Comparison of ENCODE assay signal across 8 cellular contexts in the genomic region with DNA sequence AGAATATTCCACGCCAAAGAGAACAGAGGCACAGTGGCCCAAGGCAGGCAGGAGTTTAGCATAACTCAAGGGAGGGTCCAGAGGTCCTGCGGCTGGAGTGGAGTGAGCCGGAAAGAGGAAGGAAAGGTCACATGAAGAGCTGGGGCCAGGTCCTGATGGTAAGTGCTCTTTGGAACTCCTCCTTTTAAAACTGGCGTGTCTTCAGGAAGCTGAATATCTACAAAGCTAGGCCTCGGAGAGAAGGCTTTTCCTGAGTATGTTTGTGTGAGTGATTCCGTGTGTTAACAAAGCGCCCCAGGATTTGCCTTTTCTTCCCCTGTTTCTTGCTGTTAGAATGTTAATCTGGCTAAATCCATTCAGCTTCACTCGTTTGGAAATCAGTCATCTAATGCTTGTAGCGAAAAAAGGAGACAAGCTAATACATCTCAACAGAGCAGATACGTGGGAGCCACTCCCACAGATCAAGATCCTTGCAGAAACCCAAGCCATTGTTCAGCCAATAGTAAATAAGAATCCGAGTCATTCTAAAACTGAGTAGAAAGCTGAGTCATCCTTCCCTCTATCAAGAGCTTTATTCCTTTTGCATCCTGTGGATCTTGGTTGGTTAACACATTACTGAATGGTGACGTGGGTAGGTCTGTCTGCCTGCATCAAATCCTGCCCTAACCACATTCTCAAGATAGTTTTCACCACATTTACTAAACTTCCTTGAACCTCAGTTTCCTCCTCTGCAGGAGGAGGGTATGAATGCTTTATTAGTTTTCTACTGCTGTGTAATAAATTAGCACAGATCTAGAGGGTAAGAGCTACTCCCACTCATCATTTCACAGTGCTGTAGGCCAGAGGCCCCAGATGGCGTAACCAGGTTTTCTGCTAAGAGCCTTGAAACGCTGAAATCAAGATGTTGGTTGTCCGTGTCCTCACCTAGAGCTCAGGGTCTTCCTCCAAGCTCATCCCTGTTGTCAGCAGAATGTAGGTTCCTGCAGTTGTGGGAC. TPM values are rescaled to one million over a fixed set of nuclear protein-coding genes. Genes with fewer than 3 reads are reported as not detected.
DNase-seq lines count a peak whose midpoint lies in the region; ATAC-seq and FAIRE-seq lines count a peak whose summit lies in the region.

No MANE protein-coding gene starts in this region.

- FAIRE-seq in urothelium cell line (lab: Jason Lieb, UNC), result peak; percentile 94

- DNase-seq in ELR (ENCODE audit: low read depth) (peak; percentile 97), SW480 (ENCODE audit: low spot score) (peak; percentile 69), cerebellar cortex (ENCODE audit: low spot score) (peak; percentile 81), medulla oblongata (ENCODE audit: extremely low spot score) (peak; percentile 41), urothelium cell line (ENCODE audit: low spot score) (peak; percentile 88), cerebellum (ENCODE audit: low spot score) (no peak)

- ATAC-seq in GM21360 (IDR thresholded peaks at IDR 0.05; ENCODE audit: unreplicated experiment) (peak; percentile 81), HG03558 (IDR thresholded peaks at IDR 0.05; ENCODE audit: extremely low read depth, unreplicated experiment) (peak; percentile 74)

RNA-seq across cellular contexts. Expression of gene RBM47, which starts 43.2 kb away (rescaled TPM):
- total RNA-seq in cerebellum, result 1.8 TPM
